ENCODE assay signal across 16 cellular contexts in the genomic region with DNA sequence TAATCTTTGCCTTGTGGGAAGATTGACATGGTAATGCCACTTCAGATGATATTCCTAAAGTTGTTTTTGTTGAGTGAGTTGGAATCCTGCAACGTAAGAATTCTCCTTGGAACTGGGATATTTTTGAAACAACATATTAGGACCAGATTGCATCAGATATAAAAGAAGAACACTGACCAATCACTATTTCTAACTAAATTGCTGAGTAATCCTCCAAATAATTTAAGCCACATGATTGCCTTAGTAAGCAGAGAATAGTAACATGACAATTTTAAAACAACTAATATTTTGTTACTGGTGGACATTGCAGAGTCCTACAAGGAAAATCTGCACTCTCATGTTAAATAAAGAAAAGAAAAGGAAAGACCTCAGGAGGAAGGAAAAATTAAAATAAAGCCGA.
DNase-seq lines count a peak whose midpoint lies in the region; ATAC-seq and TF ChIP-seq lines count a peak whose summit lies in the region.
"Had no signal": no experiment of that assay in that cellular context is flagged by ENCODE, and none has a peak within 500 bp of the region (broad histone marks: within the 10 kb centered on the region; RNA-seq: fewer than 3 reads in every experiment).

No MANE protein-coding gene starts in this region.

- no peaks in the 10 kb centered on the region for H3K9me3 ChIP-seq in breast epithelium
- H3K9me3 ChIP-seq: BLaER1 treated with 17β-estradiol and CSF1 and Interleukin-3, amounts not matched to agents 10 nM and 100 nM had no signal

- H3K27ac Mint-ChIP-seq in MCF 10A (ENCODE audit: low read depth, unreplicated experiment) (peak overlapping the region; percentile 92), chondrocyte (ENCODE audit: unreplicated experiment) (peak overlapping the region; percentile 95)
- no peak overlapping the region for H3K27ac Mint-ChIP-seq in activated T-cell treated with anti-CD3 and anti-CD28 coated beads, Interleukin-2, amount 50 U/mL, for 72 hours
- H3K27ac Mint-ChIP-seq: CD4-positive, CD25-positive, alpha-beta regulatory T cell; HFFc6 had no signal

- H3K9me3 Mint-ChIP-seq in MCF 10A (ENCODE audit: unreplicated experiment) (no peaks in the 10 kb centered on the region), chondrocyte (ENCODE audit: low read depth) (peaks cover 3% of the 10 kb centered on the region)
- no peaks in the 10 kb centered on the region for H3K9me3 Mint-ChIP-seq in activated T-cell treated with anti-CD3 and anti-CD28 coated beads, Interleukin-2, amount 50 U/mL, for 72 hours

- no peaks in the 10 kb centered on the region for H3K27me3 Mint-ChIP-seq in MCF 10A (ENCODE audit: insufficient read depth, unreplicated experiment)
- no peaks in the 10 kb centered on the region for H3K27me3 Mint-ChIP-seq in chondrocyte (ENCODE audit: low read depth)
- H3K27me3 Mint-ChIP-seq in activated T-cell treated with anti-CD3 and anti-CD28 coated beads, Interleukin-2, amount 50 U/mL, for 72 hours (ENCODE audit: low read depth), result peaks cover 6% of the 10 kb centered on the region

- POLR2A ChIA-PET in MCF 10A (lab: Yijun Ruan, JAX), result interaction anchor here (1.0 kb wide), 2 partner anchors 20 to 28 kb away, joined by 3 read pairs; no protein-coding TSS in a partner anchor

- H3K4me3 ChIP-seq in breast epithelium, result no peak overlapping the region
- H3K4me3 ChIP-seq: BLaER1 treated with 17β-estradiol and CSF1 and Interleukin-3, amounts not matched to agents 10 nM and 100 nM had no signal

- CTCF ChIA-PET in MCF 10A (lab: Yijun Ruan, JAX), result interaction anchor here (2.6 kb wide), 1 partner anchor 92 kb away, joined by 9 read pairs; no protein-coding TSS in a partner anchor

- no peak overlapping the region for H3K27ac ChIP-seq in breast epithelium
- H3K27ac ChIP-seq: 22Rv1; BLaER1 treated with 17β-estradiol and CSF1 and Interleukin-3, amounts not matched to agents 10 nM and 100 nM had no signal

- peaks cover 15% of the 10 kb centered on the region for H3K4me1 Mint-ChIP-seq in MCF 10A (ENCODE audit: insufficient read depth, unreplicated experiment)
- peaks cover 13% of the 10 kb centered on the region for H3K4me1 Mint-ChIP-seq in chondrocyte (ENCODE audit: low read depth)
- H3K4me1 Mint-ChIP-seq in activated T-cell treated with anti-CD3 and anti-CD28 coated beads, Interleukin-2, amount 50 U/mL, for 72 hours (ENCODE audit: low read depth), result no peaks in the 10 kb centered on the region
- H3K4me1 Mint-ChIP-seq: CD4-positive, CD25-positive, alpha-beta regulatory T cell had no signal

- ATAC-seq in activated T-cell treated with anti-CD3 and anti-CD28 coated beads, Interleukin-2, amount 50 U/mL, for 72 hours (replicated peaks in 1 of 2), result no peak
- ATAC-seq in GM21381 (IDR thresholded peaks at IDR 0.05; ENCODE audit: unreplicated experiment), result no peak
- ATAC-seq: HepG2 had no signal

- H3K27me3 ChIP-seq in breast epithelium, result no peaks in the 10 kb centered on the region
- H3K27me3 ChIP-seq: BLaER1 treated with 17β-estradiol and CSF1 and Interleukin-3, amounts not matched to agents 10 nM and 100 nM had no signal

- TF ChIP-seq POLR2A in breast epithelium (IDR thresholded peaks at IDR 0.05), result no peak

- DNase-seq in MCF 10A (ENCODE audit: unreplicated experiment), result no peak
- DNase-seq in breast epithelium (ENCODE audit: low spot score in 2 of 2), result no peak
- no peak for DNase-seq in chondrocyte (ENCODE audit: low spot score)
- DNase-seq in fibroblast of the conjunctiva (ENCODE audit: low read depth), result peak; percentile 82
- DNase-seq in activated CD8-positive, alpha-beta memory T cell treated with anti-CD3 and anti-CD28 coated beads, Interleukin-2, amount 50 U/mL, for 48 hours, result no peak
- DNase-seq in activated T-cell treated with anti-CD3 and anti-CD28 coated beads, Interleukin-2, amount 50 U/mL, for 72 hours, result no peak
- DNase-seq in activated naive CD4-positive, alpha-beta T cell (lab: John Stamatoyannopoulos, UW), result no peak
- DNase-seq: Calu3; CD4-positive, CD25-positive, alpha-beta regulatory T cell; DMS79; HCEC 1CT; HFFc6 had no signal

- H3K4me1 ChIP-seq in breast epithelium, result no peaks in the 10 kb centered on the region
- H3K4me1 ChIP-seq: BLaER1 treated with 17β-estradiol and CSF1 and Interleukin-3, amounts not matched to agents 10 nM and 100 nM had no signal

- BruUV-seq in MCF 10A (replicated peaks; lab: Mats Ljungman, UMichigan), result no TSS peak

- H3K36me3 ChIP-seq in breast epithelium, result no peaks in the 10 kb centered on the region
- H3K36me3 ChIP-seq: BLaER1 treated with 17β-estradiol and CSF1 and Interleukin-3, amounts not matched to agents 10 nM and 100 nM had no signal

- no peak overlapping the region for H3K4me3 Mint-ChIP-seq in MCF 10A (ENCODE audit: unreplicated experiment)
- no peak overlapping the region for H3K4me3 Mint-ChIP-seq in chondrocyte (ENCODE audit: unreplicated experiment)
- H3K4me3 Mint-ChIP-seq in activated T-cell treated with anti-CD3 and anti-CD28 coated beads, Interleukin-2, amount 50 U/mL, for 72 hours, result no peak overlapping the region
- H3K4me3 Mint-ChIP-seq: CD4-positive, CD25-positive, alpha-beta regulatory T cell; HFFc6 had no signal

- H3K36me3 Mint-ChIP-seq in MCF 10A (ENCODE audit: insufficient read depth, unreplicated experiment) (no peaks in the 10 kb centered on the region), chondrocyte (ENCODE audit: low read depth) (peaks cover under 1% of the 10 kb centered on the region)
- H3K36me3 Mint-ChIP-seq in activated T-cell treated with anti-CD3 and anti-CD28 coated beads, Interleukin-2, amount 50 U/mL, for 72 hours (ENCODE audit: insufficient read depth in 2 of 2), result no peaks in the 10 kb centered on the region
- H3K36me3 Mint-ChIP-seq: CD4-positive, CD25-positive, alpha-beta regulatory T cell had no signal

- TF ChIP-seq CTCF in MCF 10A (IDR thresholded peaks at IDR 0.05; ENCODE audit: unreplicated experiment) (no peak), breast epithelium (IDR thresholded peaks at IDR 0.05) (no peak), chondrocyte (IDR thresholded peaks at IDR 0.05) (no peak)

- intact Hi-C loops in MCF 10A (cut with micrococcal nuclease) (no loop called here), breast epithelium (cut with DNase I; ENCODE audit: low total_unique reads) (no loop called here)
